Comparison of ENCODE assay signal across 8 cellular contexts in genomic region chr3:66039590-66039887, GRCh38. TPM values are rescaled to one million over a fixed set of nuclear protein-coding genes. Genes with fewer than 3 reads are reported as not detected.
DNase-seq lines count a peak whose midpoint lies in the region; ATAC-seq and TF ChIP-seq lines count a peak whose summit lies in the region.

No MANE protein-coding gene starts in this region.

- H3K36me3 ChIP-seq in left lung, result no peaks in the 10 kb centered on the region
- H3K36me3 ChIP-seq in thyroid gland, result no peaks in the 10 kb centered on the region

- intact Hi-C loops in left lung (cut with DNase I) (no loop called here), thyroid gland (cut with DNase I) (loop anchor here (5.0 to 10.0 kb wide), 2 partner anchors 85 to 98 kb away; no protein-coding TSS in a partner anchor)

- H3K4me3 ChIP-seq in choroid plexus epithelial cell (ENCODE audit: low read depth, low read length) (peak overlapping the region; percentile 89), left lung (peak overlapping the region; percentile 61 to 78), thyroid gland (replicated peaks in 1 of 3) (peak overlapping the region; percentile 8 to 78 (median 32))

- H3K9me3 ChIP-seq in left lung (no peaks in the 10 kb centered on the region), thyroid gland (no peaks in the 10 kb centered on the region)

- no peak for TF ChIP-seq CTCF in choroid plexus epithelial cell (conservative IDR thresholded peaks at IDR 0.05; ENCODE audit: low read depth, low read length)
- no peak for TF ChIP-seq CTCF in left lung (IDR thresholded peaks at IDR 0.05)
- TF ChIP-seq CTCF in thyroid gland (IDR thresholded peaks at IDR 0.05), result peak in 1 of 6 experiments; percentile 23

- H3K27ac ChIP-seq in left lung (peak overlapping the region; percentile 88 to 95), thyroid gland (peak overlapping the region; percentile 95 to 97 (median 96))

- 3 to 8% methylated on average over 7 to 10 of the region's 20 CpGs for WGBS in thyroid gland, 2 donors

- no peak for TF ChIP-seq POLR2A in thyroid gland (IDR thresholded peaks at IDR 0.05)

- DNase-seq in A172 (ENCODE audit: low spot score) (peak; percentile 13), HuH-7.5 (ENCODE audit: low spot score) (peak; percentile 20), choroid plexus epithelial cell (ENCODE audit: low read depth) (peak; percentile 55), left lung (peak; percentile 36 to 79), thyroid gland (peak; percentile 52 to 56), SIG-M5 treated with dmso at 0.1 percent for 504 hours (lab: John Stamatoyannopoulos, UW; ENCODE audit: unreplicated experiment) (no peak), putamen (ENCODE audit: low spot score) (no peak)

- H3K4me1 ChIP-seq in left lung (peaks cover 0 to 6% of the 10 kb centered on the region in 2 donors), thyroid gland (peaks cover 9 to 19% of the 10 kb centered on the region in 2 donors)

- ATAC-seq in left lung, result peak; percentile 6
- no peak for ATAC-seq in GM18498 (IDR thresholded peaks at IDR 0.05; ENCODE audit: unreplicated experiment)

- H3K27me3 ChIP-seq in left lung, result peaks cover 0 to 50% of the 10 kb centered on the region in 2 donors
- H3K27me3 ChIP-seq in thyroid gland, result no peaks in the 10 kb centered on the region

RNA-seq across cellular contexts. Expression of gene MAGI1, which starts 0.8 kb away (rescaled TPM):
- 3.5 and 4.7 TPM in 2 replicates for total RNA-seq in A172 (2014; rRNA removed; shearing (Covaris generic))
- 10 to 100 TPM; 27.4 to 31.6 TPM for total RNA-seq in left lung
- total RNA-seq in thyroid gland, result 100 to 1,000 TPM in 1 of 4 donors, 10 to 100 TPM in 3; 60.5 to 123 (median 87.5) TPM

Comparison
In these comparisons a context has a peak if more than half of its experiments do, and no peak if none do; other contexts are left out.
1. DNase-seq: peak in A172 (single experiment), HuH-7.5 (single experiment), choroid plexus epithelial cell (single experiment), left lung (2 of 2) and thyroid gland (2 of 2); none in SIG-M5 treated with dmso at 0.1 percent for 504 hours (single experiment) and putamen (single experiment).
2. H3K4me3 ChIP-seq: peak in every context shown above with its lines; median percentile 89 in choroid plexus epithelial cell; 70 in left lung; 32 in thyroid gland.